Comparison of ENCODE assay signal across 8 cellular contexts in genomic region chr1:37477946-37478345, GRCh38. TPM values are rescaled to one million over a fixed set of nuclear protein-coding genes. Genes with fewer than 3 reads are reported as not detected.
DNase-seq lines count a peak whose midpoint lies in the region; ATAC-seq and TF ChIP-seq lines count a peak whose summit lies in the region.

No MANE protein-coding gene starts in this region.

- peak overlapping the region; percentile 84 for H3K18ac ChIP-seq in trophoblast cell (ENCODE audit: low read length)

- peaks cover 11% of the 10 kb centered on the region for H3K27me3 Mint-ChIP-seq in endodermal cell (ENCODE audit: insufficient read depth)

- H3K36me3 Mint-ChIP-seq in endodermal cell (ENCODE audit: low read depth): peaks cover 22% of the 10 kb centered on the region

- H4K12ac ChIP-seq in trophoblast cell (ENCODE audit: low read depth, low read length): peak overlapping the region; percentile 33

- H3K4me3 ChIP-seq in GM12864 (ENCODE audit: low read depth, low read length) (peak overlapping the region; percentile 88), endodermal cell (ENCODE audit: low read length) (peak overlapping the region; percentile 87), trophoblast cell (ENCODE audit: low read depth, low read length) (peak overlapping the region; percentile 2)

- H3K14ac ChIP-seq in trophoblast cell (ENCODE audit: low read length): peak overlapping the region; percentile 80

- ATAC-seq in HG02798 (IDR thresholded peaks at IDR 0.05; ENCODE audit: poor library complexity, unreplicated experiment) (no peak), GM18517 (IDR thresholded peaks at IDR 0.05; ENCODE audit: unreplicated experiment) (no peak)

- peak overlapping the region; percentile 71 for H4K91ac ChIP-seq in trophoblast cell (ENCODE audit: low read depth, low read length)

- no peak overlapping the region for H2AFZ ChIP-seq in trophoblast cell (ENCODE audit: insufficient read depth, low read length, poor library complexity)

- peaks cover 26% of the 10 kb centered on the region for H3K4me1 Mint-ChIP-seq in endodermal cell

- peaks cover 27% of the 10 kb centered on the region for H3K79me2 ChIP-seq in trophoblast cell (ENCODE audit: control insufficient read depth, insufficient read depth, low read length, poor library complexity)

- peak overlapping the region; percentile 71 for H2BK5ac ChIP-seq in trophoblast cell (ENCODE audit: low read depth, low read length, poor library complexity)

- peaks cover 11% of the 10 kb centered on the region for H3K27me3 ChIP-seq in endodermal cell (ENCODE audit: control insufficient read depth, insufficient read depth, low read length, poor library complexity, severe bottlenecking)
- H3K27me3 ChIP-seq in trophoblast cell (ENCODE audit: insufficient read depth, low read length): no peaks in the 10 kb centered on the region

- peak overlapping the region; percentile 70 for H2AK5ac ChIP-seq in trophoblast cell (ENCODE audit: low read length)

- peaks cover 25% of the 10 kb centered on the region for H3K36me3 ChIP-seq in endodermal cell (ENCODE audit: control insufficient read depth, insufficient read depth, low read length)
- peaks cover 65 to 67% of the 10 kb centered on the region in 2 experiments for H3K36me3 ChIP-seq in trophoblast cell (ENCODE audit: control insufficient read depth in 1 of 2, insufficient read depth in 2 of 2, low read length in 2 of 2)

- H3K27ac ChIP-seq in endodermal cell (ENCODE audit: low read depth, low read length) (no peak overlapping the region), trophoblast cell (ENCODE audit: low read depth, low read length) (peak overlapping the region; percentile 94)

- H3K4me3 Mint-ChIP-seq in endodermal cell: no peak overlapping the region

- peak overlapping the region; percentile 85 for H3K4ac ChIP-seq in trophoblast cell (ENCODE audit: low read depth, low read length)

- peak overlapping the region; percentile 52 for H2BK12ac ChIP-seq in trophoblast cell (ENCODE audit: low read length)

- H3K4me2 ChIP-seq in trophoblast cell (ENCODE audit: low read length): peak overlapping the region; percentile 78

- 93% methylated on average over 5 of the region's 5 CpGs; no CpG with 5 or more reads in 1 of the 2 experiments for WGBS in endodermal cell (ENCODE audit: insufficient coverage in 1 of 2, insufficient read length in 1 of 2), 2 experiments
- no CpG with 5 or more reads among the region's 5 CpGs for WGBS in trophoblast cell (ENCODE audit: extremely low coverage, insufficient coverage, insufficient read length)

- DNase-seq in GM12864 (ENCODE audit: low read depth): no peak
- peak; percentile 5 for DNase-seq in SW480 (ENCODE audit: low spot score)
- DNase-seq in endodermal cell: peak; percentile 51
- DNase-seq in trophoblast cell: no peak
- no peak for DNase-seq in H4 (ENCODE audit: low spot score)
- no peak for DNase-seq in DMS 273 treated with DMSO at 0.1 percent for 48 hours (lab: John Stamatoyannopoulos, UW)

- no peaks in the 10 kb centered on the region for H3K9me3 ChIP-seq in endodermal cell (ENCODE audit: control insufficient read depth, low read length)
- no peaks in the 10 kb centered on the region for H3K9me3 ChIP-seq in trophoblast cell (ENCODE audit: insufficient read depth, low read depth, low read length)

- peak overlapping the region; percentile 18 for H4K8ac ChIP-seq in trophoblast cell (ENCODE audit: low read depth, low read length)

- H3K9me3 Mint-ChIP-seq in endodermal cell: no peaks in the 10 kb centered on the region

- no peak for TF ChIP-seq CTCF in GM12864 (IDR thresholded peaks at IDR 0.05; ENCODE audit: low read depth, low read length, missing control alignments)
- TF ChIP-seq CTCF in endodermal cell (conservative IDR thresholded peaks at IDR 0.05): no peak

- no peak overlapping the region for H3K23ac ChIP-seq in trophoblast cell (ENCODE audit: low read length)

- peak overlapping the region; percentile 39 for H3K27ac Mint-ChIP-seq in endodermal cell

- peak overlapping the region; percentile 76 for H2BK120ac ChIP-seq in trophoblast cell (ENCODE audit: insufficient read depth, low read length, poor library complexity)

- peaks cover 44% of the 10 kb centered on the region for H3K79me1 ChIP-seq in trophoblast cell (ENCODE audit: low read length)

- H3K9ac ChIP-seq in endodermal cell (ENCODE audit: extremely low read depth, low read length, poor library complexity, severe bottlenecking) (no peak overlapping the region), trophoblast cell (ENCODE audit: low read length) (peak overlapping the region; percentile 58)

- H3K4me1 ChIP-seq in endodermal cell (ENCODE audit: control insufficient read depth, insufficient read depth, low read length) (peaks cover 16% of the 10 kb centered on the region), trophoblast cell (ENCODE audit: control insufficient read depth in 1 of 2, insufficient read depth in 2 of 2, low read length in 2 of 2) (peaks cover 52 to 60% of the 10 kb centered on the region in 2 experiments)

RNA-seq across cellular contexts. Expression of gene ZC3H12A, which starts 3.6 kb away (rescaled TPM):
- total RNA-seq in endodermal cell: 1 to 10 TPM; 5.5 to 5.8 TPM
- polyA plus RNA-seq in endodermal cell (2013, experiment 1 of 2): 3.2 TPM
- polyA plus RNA-seq in endodermal cell (2013, experiment 2 of 2): 2.4 TPM
- polyA plus RNA-seq in trophoblast cell (2013): 9.4 and 9.6 TPM in 2 replicates
- 2.9 TPM in 2 replicates for total RNA-seq in H4 (2014; rRNA removed; shearing (Covaris generic))

RNA-seq across cellular contexts. Expression of gene MEAF6, which starts 36.6 kb away (rescaled TPM):
- total RNA-seq in endodermal cell: 10 to 100 TPM; 50.4 to 51.7 TPM
- polyA plus RNA-seq in endodermal cell (2013, experiment 1 of 2): 79.9 TPM
- polyA plus RNA-seq in endodermal cell (2013, experiment 2 of 2): 75.2 TPM
- 29.0 and 30.8 TPM in 2 replicates for polyA plus RNA-seq in trophoblast cell (2013)
- total RNA-seq in H4 (2014; rRNA removed; shearing (Covaris generic)): 113 and 172 TPM in 2 replicates

Comparison
In these comparisons a context has a peak if more than half of its experiments do, and no peak if none do; other contexts are left out.
1. DNase-seq: peak in SW480 (single experiment) and endodermal cell (single experiment); none in GM12864 (single experiment), trophoblast cell (0 of 2), H4 (single experiment) and DMS 273 treated with DMSO at 0.1 percent for 48 hours (single experiment).
2. H3K4me3 ChIP-seq: peak in every context shown above with its lines; median percentile 88 in GM12864; 87 in endodermal cell; 2 in trophoblast cell.